In the genomic region with DNA sequence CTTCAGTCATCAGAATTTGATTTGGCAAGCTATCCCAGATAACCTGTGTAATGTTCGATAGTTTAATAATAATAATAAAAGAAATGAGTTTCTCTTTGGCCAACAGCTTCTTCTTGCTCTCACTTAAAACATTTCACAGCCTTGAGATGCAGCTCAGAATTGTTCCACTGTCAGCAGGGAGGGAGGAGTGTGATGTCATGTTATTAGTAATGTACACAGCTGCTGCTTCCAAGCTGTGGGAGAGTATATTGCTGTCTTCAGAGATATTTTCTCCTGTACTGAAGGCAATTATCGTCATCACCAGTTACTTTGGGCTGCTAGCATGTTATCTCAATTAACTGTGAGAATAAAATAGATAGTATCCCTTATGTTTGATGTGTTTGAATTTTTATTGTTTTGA, we compare ENCODE assay signal across 11 cellular contexts.
DNase-seq lines count a peak whose midpoint lies in the region; ATAC-seq and TF ChIP-seq lines count a peak whose summit lies in the region.
"Had no signal": no experiment of that assay in that cellular context is flagged by ENCODE, and none has a peak within 500 bp of the region (broad histone marks: within the 10 kb centered on the region; RNA-seq: fewer than 3 reads in every experiment).

No MANE protein-coding gene starts in this region.

- TF ChIP-seq RAD21 in neural cell (conservative IDR thresholded peaks at IDR 0.05) = no peak

- H3K79me2 ChIP-seq in fibroblast of lung (ENCODE audit: control insufficient read depth, insufficient read depth, low read length) (no peaks in the 10 kb centered on the region), neural cell (replicated peaks; ENCODE audit: insufficient read depth, low read length) (no peaks in the 10 kb centered on the region)

- peaks cover 3% of the 10 kb centered on the region for H3K4me1 ChIP-seq in fibroblast of lung (ENCODE audit: control insufficient read depth, extremely low read depth, insufficient read depth, low read length)

- no peak for ATAC-seq in HG02610 (IDR thresholded peaks at IDR 0.05; ENCODE audit: unreplicated experiment)
- no peak for ATAC-seq in GM18861 (IDR thresholded peaks at IDR 0.05; ENCODE audit: unreplicated experiment)
- no peak for ATAC-seq in GM21737 (IDR thresholded peaks at IDR 0.05; ENCODE audit: unreplicated experiment)
- ATAC-seq in HG03095 (IDR thresholded peaks at IDR 0.05; ENCODE audit: unreplicated experiment) = no peak
- ATAC-seq: activated CD4-positive, CD25-positive, alpha-beta regulatory T cell treated with anti-CD3 and anti-CD28 coated beads, Interleukin-2, amount 50 U/mL, for 24 hours had no signal

- TF ChIP-seq CTCF in fibroblast of lung (conservative IDR thresholded peaks at IDR 0.05 in 1 of 2, IDR thresholded peaks at IDR 0.05 in 1 of 2; ENCODE audit: low read depth in 1 of 2, low read length in 2 of 2) = peak in 1 of 2 donors; percentile 6
- peak; percentile 29 for TF ChIP-seq CTCF in neural cell (IDR thresholded peaks at IDR 0.05; ENCODE audit: poor library complexity, severe bottlenecking)

- no peaks in the 10 kb centered on the region for H3K9me3 ChIP-seq in fibroblast of lung (ENCODE audit: control insufficient read depth, insufficient read depth, low read depth, low read length)
- no peaks in the 10 kb centered on the region for H3K9me3 ChIP-seq in neural cell (ENCODE audit: low read length)

- no peak for TF ChIP-seq EP300 in neural cell (conservative IDR thresholded peaks at IDR 0.05; ENCODE audit: poor library complexity, severe bottlenecking)

- DNase-seq in EH (ENCODE audit: low read depth) (peak; percentile 65), NCI-H460 (ENCODE audit: extremely low read depth, low read depth) (peak; percentile 57), fibroblast of lung (ENCODE audit: low read depth in 2 of 2) (peak; percentile 83 to 87)
- DNase-seq: activated effector memory CD4-positive, alpha-beta T cell treated with anti-CD3 and anti-CD28 coated beads, Interleukin-2, amount 50 U/mL, for 16 hours; CD4-positive, alpha-beta T cell had no signal

- H3K36me3 ChIP-seq in fibroblast of lung (ENCODE audit: control insufficient read depth, insufficient read depth, low read length) (no peaks in the 10 kb centered on the region), neural cell (ENCODE audit: insufficient read depth, low read length) (no peaks in the 10 kb centered on the region)

- H3K27ac ChIP-seq in fibroblast of lung (ENCODE audit: insufficient read depth, low read length) (no peak overlapping the region), neural cell (ENCODE audit: low read length) (peak overlapping the region; percentile 36)

- H3F3A ChIP-seq in neural cell (ENCODE audit: insufficient read depth, low read length, poor library complexity, severe bottlenecking) = no peaks in the 10 kb centered on the region

- H3K9me2 ChIP-seq in neural cell (ENCODE audit: insufficient read depth, low read length) = no peaks in the 10 kb centered on the region

- H3K27me3 ChIP-seq in fibroblast of lung (ENCODE audit: control insufficient read depth, insufficient read depth, low read length) = no peaks in the 10 kb centered on the region
- H3K27me3 ChIP-seq in neural cell (ENCODE audit: insufficient read depth, low read depth, low read length) = no peaks in the 10 kb centered on the region

- H3K9ac ChIP-seq in fibroblast of lung (ENCODE audit: insufficient read depth, low read length) = no peak overlapping the region
- H3K9ac ChIP-seq in neural cell (ENCODE audit: low read length) = peak overlapping the region; percentile 2

- H2AFZ ChIP-seq in fibroblast of lung (ENCODE audit: low read length) (no peak overlapping the region), neural cell (ENCODE audit: low read depth, low read length) (no peak overlapping the region)

- H3K4me2 ChIP-seq in fibroblast of lung (ENCODE audit: extremely low read depth, insufficient read depth, low read length) (no peak overlapping the region), neural cell (ENCODE audit: low read length) (no peak overlapping the region)

- no peak overlapping the region for H3K4me3 ChIP-seq in fibroblast of lung (replicated peaks in 1 of 4; ENCODE audit: control extremely low read depth in 1 of 4, insufficient read depth in 1 of 4, low read depth in 3 of 4, low read length in 4 of 4)
- H3K4me3 ChIP-seq in neural cell (ENCODE audit: low read length) = no peak overlapping the region

- H4K20me1 ChIP-seq in fibroblast of lung (ENCODE audit: control insufficient read depth, extremely low read depth, insufficient read depth, low read length) (no peaks in the 10 kb centered on the region), neural cell (ENCODE audit: insufficient read depth) (no peaks in the 10 kb centered on the region)

TF ChIP-seq in neural cell, 6 proteins besides CTCF, POLR2A, EP300 and RAD21:
- TF ChIP-seq POLR2AphosphoS5 (IDR thresholded peaks at IDR 0.05) (peak; percentile 67), TAF1 (IDR thresholded peaks at IDR 0.05; ENCODE audit: low read depth) (no peak), SMC3 (conservative IDR thresholded peaks at IDR 0.05; ENCODE audit: poor library complexity) (peak; percentile 20)
